ENCODE assay signal across 13 cellular contexts in genomic region chr2:47078541-47079482, GRCh38.
DNase-seq lines count a peak whose midpoint lies in the region; ATAC-seq and TF ChIP-seq lines count a peak whose summit lies in the region.
"Had no signal": no experiment of that assay in that cellular context is flagged by ENCODE, and none has a peak within 500 bp of the region (broad histone marks: within the 10 kb centered on the region; RNA-seq: fewer than 3 reads in every experiment).

No MANE protein-coding gene starts in this region.

- H3K9me3 ChIP-seq in colonic mucosa: no peaks in the 10 kb centered on the region
- no peaks in the 10 kb centered on the region for H3K9me3 ChIP-seq in osteoblast (ENCODE audit: low read depth, low read length)
- H3K9me3 ChIP-seq: heart right ventricle had no signal

- H3K4me1 ChIP-seq in colonic mucosa (peaks cover 20% of the 10 kb centered on the region), osteoblast (ENCODE audit: insufficient read depth, low read length) (peaks cover 36% of the 10 kb centered on the region)

- no peaks in the 10 kb centered on the region for H3K79me2 ChIP-seq in osteoblast (ENCODE audit: insufficient read depth, low read length)

- intact Hi-C loops in Calu3 (cut with micrococcal nuclease; ENCODE audit: unreplicated experiment): loop anchor here (5.0 kb wide), 2 partner anchors 93 to 193 kb away; no protein-coding TSS in a partner anchor
- intact Hi-C loops in colonic mucosa (cut with DNase I): no loop called here

- BruUV-seq in Calu3 (replicated peaks; lab: Mats Ljungman, UMichigan): no TSS peak

- peaks cover 52% of the 10 kb centered on the region for H3K36me3 Mint-ChIP-seq in Calu3 (ENCODE audit: insufficient read depth, unreplicated experiment)

- no peak for ATAC-seq in HG02981 (IDR thresholded peaks at IDR 0.05; ENCODE audit: unreplicated experiment)
- ATAC-seq in HG03469 (IDR thresholded peaks at IDR 0.05; ENCODE audit: unreplicated experiment): no peak
- ATAC-seq in GM21515 (IDR thresholded peaks at IDR 0.05; ENCODE audit: unreplicated experiment): no peak

- H3K27me3 Mint-ChIP-seq in Calu3 (ENCODE audit: unreplicated experiment): no peaks in the 10 kb centered on the region
- H3K27me3 Mint-ChIP-seq: activated B cell treated with CpG ODN at 0.5 μM for 24 hours; CD8-positive, alpha-beta memory T cell had no signal

- H3K4me3 Mint-ChIP-seq in Calu3 (ENCODE audit: low read depth, unreplicated experiment): peak overlapping the region; percentile 54
- H3K4me3 Mint-ChIP-seq: activated B cell treated with CpG ODN at 0.5 μM for 24 hours; CD8-positive, alpha-beta memory T cell had no signal

- H3K4me3 ChIP-seq in colonic mucosa: no peak overlapping the region
- H3K4me3 ChIP-seq in osteoblast (ENCODE audit: insufficient read depth, low read length): no peak overlapping the region
- H3K4me3 ChIP-seq: heart right ventricle, smooth muscle cell had no signal

- TF ChIP-seq CTCF in Calu3 (IDR thresholded peaks at IDR 0.05; ENCODE audit: unreplicated experiment): no peak
- TF ChIP-seq CTCF in colonic mucosa (IDR thresholded peaks at IDR 0.05): no peak
- no peak for TF ChIP-seq CTCF in osteoblast (IDR thresholded peaks at IDR 0.05; ENCODE audit: extremely low read depth, low read depth, low read length)

- no peak overlapping the region for H2AFZ ChIP-seq in osteoblast (ENCODE audit: low read length)

- peaks cover 75% of the 10 kb centered on the region for H3K4me1 Mint-ChIP-seq in Calu3 (ENCODE audit: low read depth, unreplicated experiment)

- DNase-seq in Calu3 (peak; percentile 46), MV-4-11 (lab: John Stamatoyannopoulos, UW) (peak; percentile 14), colonic mucosa (peak; percentile 69), osteoblast (ENCODE audit: insufficient read length, low spot score, missing footprints) (peak; percentile 84), NCI-H2029 treated with DMSO at 0.1 percent for 48 hours (lab: John Stamatoyannopoulos, UW) (no peak)
- DNase-seq: activated B cell treated with CpG ODN at 0.5 μM for 24 hours; CD8-positive, alpha-beta memory T cell; heart right ventricle; NCI-H1694 treated with DMSO at 0.1 percent for 48 hours had no signal

- peak overlapping the region in 1 of 2 donors; percentile 9 for H3K9ac ChIP-seq in colonic mucosa (ENCODE audit: low read depth in 2 of 2, low read length in 2 of 2)

- H3K27ac Mint-ChIP-seq in Calu3 (ENCODE audit: unreplicated experiment): peak overlapping the region; percentile 95
- H3K27ac Mint-ChIP-seq: activated B cell treated with CpG ODN at 0.5 μM for 24 hours had no signal

- no peaks in the 10 kb centered on the region for H3K36me3 ChIP-seq in colonic mucosa
- H3K36me3 ChIP-seq in osteoblast (ENCODE audit: insufficient read depth, low read length): peaks cover 8% of the 10 kb centered on the region

- H3K27me3 ChIP-seq in colonic mucosa: no peaks in the 10 kb centered on the region
- no peaks in the 10 kb centered on the region for H3K27me3 ChIP-seq in osteoblast (ENCODE audit: insufficient read depth, low read length)
- H3K27me3 ChIP-seq: heart right ventricle had no signal

- H3K4me2 ChIP-seq in osteoblast (ENCODE audit: insufficient read depth, low read length): no peak overlapping the region
- H3K4me2 ChIP-seq: smooth muscle cell had no signal

- CTCF ChIA-PET in Calu3 (lab: Charles Lee): interaction anchor here (0.6 to 1.4 kb wide), 6 partner anchors 9 to 294 kb away, joined by 3 to 6 read pairs (median 4); no protein-coding TSS in a partner anchor

- H3K27ac ChIP-seq in colonic mucosa (peak overlapping the region; percentile 29), osteoblast (ENCODE audit: low read depth, low read length) (peak overlapping the region; percentile 97)

- no peaks in the 10 kb centered on the region for H3K9me3 Mint-ChIP-seq in Calu3 (ENCODE audit: low read depth, unreplicated experiment)
- H3K9me3 Mint-ChIP-seq: activated B cell treated with CpG ODN at 0.5 μM for 24 hours; CD8-positive, alpha-beta memory T cell had no signal

- H4K20me1 ChIP-seq in osteoblast (ENCODE audit: insufficient read depth, low read length): no peaks in the 10 kb centered on the region
